In genomic region chr17:5431234-5431633, GRCh38 we compare ENCODE assay signal across 8 cellular contexts. TPM values are rescaled to one million over a fixed set of nuclear protein-coding genes. Genes with fewer than 3 reads are reported as not detected.
A peak's percentile ranks its signal among the peaks of the same experiment; 100 is the strongest.
DNase-seq lines count a peak whose midpoint lies in the region; ATAC-seq and TF ChIP-seq lines count a peak whose summit lies in the region.
"Not testable (repeated sequence)": the region's sequence is repeated elsewhere in the genome, so short reads cannot be mapped to it uniquely, and the experiment has no call there.

No MANE protein-coding gene starts in this region.

- POLR2A ChIA-PET in CD8-positive, alpha-beta T cell (lab: Charles Lee): interaction anchor here (1.4 to 2.2 kb wide), 2 partner anchors 8 to 12 kb away, joined by 3 to 6 read pairs; partner anchors contain the start of genes C1QBP and NUP88
- POLR2A ChIA-PET in activated CD8-positive, alpha-beta T cell treated with anti-CD3 and anti-CD28 coated beads for 36 hours (lab: Charles Lee): interaction anchor here (0.8 to 1.2 kb wide), 4 partner anchors 8 to 14 kb away, joined by 3 to 4 read pairs (median 3); partner anchors contain the start of genes C1QBP and NUP88

- WGBS in upper lobe of left lung, 2 donors: 80 to 86% methylated on average over 5 of the region's 5 CpGs

- H3K36me3 Mint-ChIP-seq in CD8-positive, alpha-beta T cell: peaks cover 85% of the 10 kb centered on the region
- H3K36me3 Mint-ChIP-seq in HFFc6 (ENCODE audit: low read depth) (peaks cover 57% of the 10 kb centered on the region), mesothelial cell of epicardium (peaks cover 42% of the 10 kb centered on the region)
- peaks cover 57% of the 10 kb centered on the region for H3K36me3 Mint-ChIP-seq in activated CD8-positive, alpha-beta T cell treated with anti-CD3 and anti-CD28 coated beads for 36 hours (ENCODE audit: low read depth)
- peaks cover 70% of the 10 kb centered on the region for H3K36me3 Mint-ChIP-seq in activated naive CD8-positive, alpha-beta T cell treated with anti-CD3 and anti-CD28 coated beads, Interleukin-2, amount 50 U/mL, for 24 hours (ENCODE audit: low read depth)

- not testable (repeated sequence) for H3K27me3 ChIP-seq in CD8-positive, alpha-beta T cell (ENCODE audit: insufficient read depth, low read length); upper lobe of left lung

- ATAC-seq in CD8-positive, alpha-beta T cell; activated CD8-positive, alpha-beta T cell treated with anti-CD3 and anti-CD28 coated beads for 36 hours; activated naive CD8-positive, alpha-beta T cell treated with anti-CD3 and anti-CD28 coated beads, Interleukin-2, amount 50 U/mL, for 24 hours; upper lobe of left lung (ENCODE audit: low FRiP score in 2 of 2): not testable (repeated sequence)

- H3K27ac Mint-ChIP-seq in CD8-positive, alpha-beta T cell: peak overlapping the region; percentile 50
- H3K27ac Mint-ChIP-seq in HFFc6: not testable (repeated sequence)
- H3K27ac Mint-ChIP-seq in activated CD8-positive, alpha-beta T cell treated with anti-CD3 and anti-CD28 coated beads for 36 hours: peak overlapping the region; percentile 75
- H3K27ac Mint-ChIP-seq in activated naive CD8-positive, alpha-beta T cell treated with anti-CD3 and anti-CD28 coated beads, Interleukin-2, amount 50 U/mL, for 24 hours: peak overlapping the region; percentile 74
- peak overlapping the region; percentile 32 for H3K27ac Mint-ChIP-seq in mesothelial cell of epicardium

- H3K4me1 ChIP-seq in CD8-positive, alpha-beta T cell (ENCODE audit: insufficient read depth, low read length): not testable (repeated sequence)
- H3K4me1 ChIP-seq in upper lobe of left lung: peaks cover 0 to 16% (median 12%) of the 10 kb centered on the region in 4 donors

- CTCF ChIA-PET in CD8-positive, alpha-beta T cell (lab: Charles Lee): interaction anchor here (2.1 kb wide), 1 partner anchor 8 kb away, joined by 7 read pairs; the partner anchor contains the start of gene C1QBP
- CTCF ChIA-PET in activated CD8-positive, alpha-beta T cell treated with anti-CD3 and anti-CD28 coated beads for 36 hours (lab: Charles Lee): interaction anchor here (7.7 kb wide), 1 partner anchor 8 kb away, joined by 68 read pairs; the partner anchor contains the start of gene C1QBP

- not testable (repeated sequence) for H3K27ac ChIP-seq in CD8-positive, alpha-beta T cell (ENCODE audit: low read depth, low read length)
- peak overlapping the region; percentile 77 for H3K27ac ChIP-seq in epithelial cell of prostate
- peak overlapping the region in 3 of 4 donors; percentile 44 to 70 (median 65) for H3K27ac ChIP-seq in upper lobe of left lung

- H3K36me3 ChIP-seq in CD8-positive, alpha-beta T cell (ENCODE audit: insufficient read depth, low read length): peaks cover 65% of the 10 kb centered on the region
- peaks cover 34 to 95% (median 78%) of the 10 kb centered on the region in 4 donors for H3K36me3 ChIP-seq in upper lobe of left lung

- not testable (repeated sequence) for H3K27me3 Mint-ChIP-seq in CD8-positive, alpha-beta T cell (ENCODE audit: low read depth); HFFc6 (ENCODE audit: insufficient read depth); activated CD8-positive, alpha-beta T cell treated with anti-CD3 and anti-CD28 coated beads for 36 hours; activated naive CD8-positive, alpha-beta T cell treated with anti-CD3 and anti-CD28 coated beads, Interleukin-2, amount 50 U/mL, for 24 hours; mesothelial cell of epicardium (ENCODE audit: low read depth)

- intact Hi-C loops in CD8-positive, alpha-beta T cell (cut with DNase I, micrococcal nuclease); activated CD8-positive, alpha-beta T cell treated with anti-CD3 and anti-CD28 coated beads for 36 hours (cut with micrococcal nuclease): not testable (repeated sequence)

- H3K9me3 Mint-ChIP-seq in CD8-positive, alpha-beta T cell; HFFc6; activated CD8-positive, alpha-beta T cell treated with anti-CD3 and anti-CD28 coated beads for 36 hours; activated naive CD8-positive, alpha-beta T cell treated with anti-CD3 and anti-CD28 coated beads, Interleukin-2, amount 50 U/mL, for 24 hours; mesothelial cell of epicardium: not testable (repeated sequence)

- not testable (repeated sequence) for H3K4me3 Mint-ChIP-seq in CD8-positive, alpha-beta T cell; HFFc6; activated CD8-positive, alpha-beta T cell treated with anti-CD3 and anti-CD28 coated beads for 36 hours; activated naive CD8-positive, alpha-beta T cell treated with anti-CD3 and anti-CD28 coated beads, Interleukin-2, amount 50 U/mL, for 24 hours; mesothelial cell of epicardium

- not testable (repeated sequence) for TF ChIP-seq POLR2A in upper lobe of left lung (IDR thresholded peaks at IDR 0.05)

- H3K4me1 Mint-ChIP-seq in CD8-positive, alpha-beta T cell (ENCODE audit: low read depth): peaks cover 10% of the 10 kb centered on the region
- peaks cover 42% of the 10 kb centered on the region for H3K4me1 Mint-ChIP-seq in HFFc6 (ENCODE audit: low read depth)
- H3K4me1 Mint-ChIP-seq in activated CD8-positive, alpha-beta T cell treated with anti-CD3 and anti-CD28 coated beads for 36 hours (ENCODE audit: low read depth): peaks cover 20% of the 10 kb centered on the region
- peaks cover 19% of the 10 kb centered on the region for H3K4me1 Mint-ChIP-seq in activated naive CD8-positive, alpha-beta T cell treated with anti-CD3 and anti-CD28 coated beads, Interleukin-2, amount 50 U/mL, for 24 hours
- H3K4me1 Mint-ChIP-seq in mesothelial cell of epicardium: not testable (repeated sequence)

- not testable (repeated sequence) for TF ChIP-seq CTCF in CD8-positive, alpha-beta T cell (IDR thresholded peaks at IDR 0.05); activated CD8-positive, alpha-beta T cell treated with anti-CD3 and anti-CD28 coated beads for 36 hours (IDR thresholded peaks at IDR 0.05); mesothelial cell of epicardium (IDR thresholded peaks at IDR 0.05; ENCODE audit: unreplicated experiment); upper lobe of left lung (IDR thresholded peaks at IDR 0.05)
- 0 out of 2 replicates have a peak, but pooled peaks have one; percentile 9 for TF ChIP-seq CTCF in HFFc6 (IDR thresholded peaks at IDR 0.05)

- H3K4me3 ChIP-seq in CD8-positive, alpha-beta T cell (ENCODE audit: low read depth, low read length); upper lobe of left lung: not testable (repeated sequence)

- not testable (repeated sequence) for TF ChIP-seq EP300 in upper lobe of left lung (IDR thresholded peaks at IDR 0.05)

- not testable (repeated sequence) for DNase-seq in CD8-positive, alpha-beta T cell; HFFc6; activated CD8-positive, alpha-beta T cell treated with anti-CD3 and anti-CD28 coated beads for 36 hours; activated naive CD8-positive, alpha-beta T cell treated with anti-CD3 and anti-CD28 coated beads, Interleukin-2, amount 50 U/mL, for 24 hours; epithelial cell of prostate (ENCODE audit: low read depth, low spot score); mesothelial cell of epicardium (ENCODE audit: low spot score in 2 of 2, unreplicated experiment in 2 of 2); upper lobe of left lung
- DNase-seq in OCI-M1 (lab: John Stamatoyannopoulos, UW): peak; percentile 26

- H3K9me3 ChIP-seq in CD8-positive, alpha-beta T cell (ENCODE audit: low read length); upper lobe of left lung: not testable (repeated sequence)

RNA-seq across cellular contexts. Expression of gene C1QBP, which starts 7.7 kb away (rescaled TPM):
- total RNA-seq in CD8-positive, alpha-beta T cell: 10 to 100 TPM; 72.0 to 79.9 TPM
- 100 to 1,000 TPM; 222 to 267 (median 235) TPM for total RNA-seq in HFFc6 (2021; fragmentation: NEBNext Ultra II Directional; extraction: Animal tissue kit (Norgen Biotek cat#: 25700))
- total RNA-seq in activated CD8-positive, alpha-beta T cell treated with anti-CD3 and anti-CD28 coated beads for 36 hours: 100 to 1,000 TPM; 463 to 470 TPM
- 91.5 to 96.4 TPM (median 92.9 TPM) in 3 replicates for total RNA-seq in mesothelial cell of epicardium
- total RNA-seq in upper lobe of left lung: 100 to 1,000 TPM in 1 of 6 donors, 10 to 100 TPM in 5; 22.0 to 115 (median 73.5) TPM

RNA-seq across cellular contexts. Expression of gene RPAIN, which starts 11.3 kb away (rescaled TPM):
- total RNA-seq in CD8-positive, alpha-beta T cell: 10 to 100 TPM; 75.2 to 80.0 TPM
- total RNA-seq in HFFc6 (2021; fragmentation: NEBNext Ultra II Directional; extraction: Animal tissue kit (Norgen Biotek cat#: 25700)): 10 to 100 TPM; 20.4 to 25.6 (median 22.5) TPM
- 10 to 100 TPM; 56.9 to 61.4 TPM for total RNA-seq in activated CD8-positive, alpha-beta T cell treated with anti-CD3 and anti-CD28 coated beads for 36 hours
- total RNA-seq in mesothelial cell of epicardium: 95.9 to 103 TPM (median 97.8 TPM) in 3 replicates
- total RNA-seq in upper lobe of left lung: 10 to 100 TPM; 32.2 to 78.6 (median 47.1) TPM

RNA-seq across cellular contexts. Expression of gene NUP88, which starts 11.8 kb away (rescaled TPM):
- total RNA-seq in CD8-positive, alpha-beta T cell: 100 to 1,000 TPM; 149 to 156 TPM
- total RNA-seq in HFFc6 (2021; fragmentation: NEBNext Ultra II Directional; extraction: Animal tissue kit (Norgen Biotek cat#: 25700)): 10 to 100 TPM; 49.3 to 68.7 (median 64.2) TPM
- 100 to 1,000 TPM; 140 to 141 TPM for total RNA-seq in activated CD8-positive, alpha-beta T cell treated with anti-CD3 and anti-CD28 coated beads for 36 hours
- total RNA-seq in mesothelial cell of epicardium: 61.7 to 67.6 TPM (median 66.3 TPM) in 3 replicates
- total RNA-seq in upper lobe of left lung: 10 to 100 TPM; 40.4 to 91.4 (median 49.8) TPM

RNA-seq across cellular contexts. Expression of gene DHX33, which starts 37.5 kb away (rescaled TPM):
- total RNA-seq in CD8-positive, alpha-beta T cell: 1 to 10 TPM; 3.1 to 3.4 TPM
- 10 to 100 TPM; 16.8 to 18.9 (median 17.3) TPM for total RNA-seq in HFFc6 (2021; fragmentation: NEBNext Ultra II Directional; extraction: Animal tissue kit (Norgen Biotek cat#: 25700))
- total RNA-seq in activated CD8-positive, alpha-beta T cell treated with anti-CD3 and anti-CD28 coated beads for 36 hours: 10 to 100 TPM; 30.9 to 32.5 TPM
- total RNA-seq in mesothelial cell of epicardium (27.3 to 28.4 TPM (median 27.4 TPM) in 3 replicates), upper lobe of left lung (10 to 100 TPM in 4 of 6 donors, 1 to 10 TPM in 2; 5.1 to 11.5 (median 10.4) TPM)

RNA-seq across cellular contexts. Expression of gene DERL2, which starts 54.7 kb away (rescaled TPM):
- 100 to 1,000 TPM in 1 of 2 experiments, 10 to 100 TPM in 1; 96.9 to 103 TPM for total RNA-seq in CD8-positive, alpha-beta T cell
- 100 to 1,000 TPM in 4 of 6 experiments, 10 to 100 TPM in 2; 85.9 to 109 (median 103) TPM for total RNA-seq in HFFc6 (2021; fragmentation: NEBNext Ultra II Directional; extraction: Animal tissue kit (Norgen Biotek cat#: 25700))
- total RNA-seq in activated CD8-positive, alpha-beta T cell treated with anti-CD3 and anti-CD28 coated beads for 36 hours: 10 to 100 TPM; 43.4 to 45.8 TPM
- 69.5 to 70.6 TPM (median 69.9 TPM) in 3 replicates for total RNA-seq in mesothelial cell of epicardium
- total RNA-seq in upper lobe of left lung: 10 to 100 TPM in 5 of 6 donors, 1 to 10 TPM in 1; 6.3 to 60.5 (median 30.8) TPM
